ENCODE assay signal across 33 cellular contexts in genomic region chr11:70660889-70661197, GRCh38.
DNase-seq lines count a peak whose midpoint lies in the region; ATAC-seq lines count a peak whose summit lies in the region.
"Had no signal": no experiment of that assay in that cellular context is flagged by ENCODE, and none has a peak within 500 bp of the region (broad histone marks: within the 10 kb centered on the region; RNA-seq: fewer than 3 reads in every experiment).

No MANE protein-coding gene starts in this region.

- H3K36me3 ChIP-seq in HUES48 (ENCODE audit: control insufficient read depth, insufficient read depth, low read length), result no peaks in the 10 kb centered on the region
- H3K36me3 ChIP-seq: ascending aorta, esophagus squamous epithelium, prostate gland, tibial artery had no signal

- peaks cover 12% of the 10 kb centered on the region for H3K27me3 ChIP-seq in HUES48 (ENCODE audit: control insufficient read depth, insufficient read depth, low read length)
- H3K27me3 ChIP-seq in layer of hippocampus (ENCODE audit: control insufficient read depth, insufficient read depth, low read length), result peaks cover 2% of the 10 kb centered on the region

- H3K27ac ChIP-seq in HUES48 (ENCODE audit: low read depth, low read length), result no peak overlapping the region
- H3K27ac ChIP-seq in cingulate gyrus (ENCODE audit: low read depth, low read length), result peak overlapping the region; percentile 75
- peak overlapping the region; percentile 6 for H3K27ac ChIP-seq in layer of hippocampus (ENCODE audit: low read depth, low read length)
- peak overlapping the region; percentile 17 for H3K27ac ChIP-seq in temporal lobe (ENCODE audit: low read depth, low read length)
- H3K27ac ChIP-seq: ascending aorta, esophagus squamous epithelium, prostate gland, SK-N-MC, tibial artery had no signal

- no peak overlapping the region for H3K9ac ChIP-seq in HUES48 (ENCODE audit: low read depth, low read length)

- H3K4me3 ChIP-seq in HUES48 (ENCODE audit: low read depth, low read length), result peak overlapping the region; percentile 71
- H3K4me3 ChIP-seq: esophagus squamous epithelium, prostate gland, SK-N-MC, tibial artery had no signal

- ATAC-seq in HG03097 (IDR thresholded peaks at IDR 0.05; ENCODE audit: low FRiP score, unreplicated experiment), result no peak
- ATAC-seq: left colon, PC-3, sciatic nerve had no signal

- peaks cover 29% of the 10 kb centered on the region for H3K4me1 ChIP-seq in HUES48 (ENCODE audit: control insufficient read depth, insufficient read depth, low read length)
- H3K4me1 ChIP-seq: ascending aorta, prostate gland had no signal

- no peak for DNase-seq in stimulated activated CD4-positive, alpha-beta T cell treated with anti-CD3 and anti-CD28 coated beads, Interleukin-2, amount 100 ng/mL, for 24 hours
- no peak for DNase-seq in SIG-M5 (lab: John Stamatoyannopoulos, UW)
- no peak for DNase-seq in activated CD8-positive, alpha-beta memory T cell treated with anti-CD3 and anti-CD28 coated beads, Interleukin-2, amount 50 U/mL, for 48 hours
- DNase-seq: activated CD4-positive, alpha-beta T cell treated with anti-CD3 and anti-CD28 coated beads, Interleukin-2, amount 50 U/mL, for 1 hour; activated CD4-positive, CD25-positive, alpha-beta regulatory T cell; activated gamma-delta T cell; activated naive CD8-positive, alpha-beta T cell treated with anti-CD3 and anti-CD28 coated beads, Interleukin-2, amount 10 ng/mL, durations not matched to agents 7 days and 5 days; activated T-cell treated with anti-CD3 and anti-CD28 coated beads, Interleukin-2, amount 50 U/mL, for 24 hours; C1 segment of cervical spinal cord; central memory CD4-positive, alpha-beta T cell; COR-L47; esophagus squamous epithelium; foreskin melanocyte; HCEC 1CT; KBM-7; left colon; NCI-H1105 treated with DMSO at 0.1 percent for 48 hours; NCI-H1930; NK-92 treated with Interleukin-12 subunit alpha and Interleukin-12 subunit beta, amount 100 ng/mL, for 24 hours; PC-3; stimulated activated CD4-positive, alpha-beta T cell treated with anti-CD3 and anti-CD28 coated beads, Interleukin-12 subunit alpha, Interleukin-12 subunit beta, amount 100 ng/mL, for 4 hours; stimulated activated CD4-positive, alpha-beta T cell treated with anti-CD3 and anti-CD28 coated beads, Interleukin-4, amount 100 ng/mL, for 1 hour; T-helper 1 cell; tibial artery had no signal

- no peaks in the 10 kb centered on the region for H3K9me3 ChIP-seq in HUES48 (ENCODE audit: control insufficient read depth, insufficient read depth, low read length)
- H3K9me3 ChIP-seq: ascending aorta, esophagus squamous epithelium, prostate gland, tibial artery had no signal
